8 cellular contexts compared by ENCODE assay signal in genomic region chr11:12673924-12674570, GRCh38. TPM values are rescaled to one million over a fixed set of nuclear protein-coding genes. Genes with fewer than 3 reads are reported as not detected.
DNase-seq lines count a peak whose midpoint lies in the region; ATAC-seq and TF ChIP-seq lines count a peak whose summit lies in the region.

TSS of gene TEAD1 (plus strand) at chr11:12674421.

- H2AK9ac ChIP-seq in IMR-90 (replicated peaks; ENCODE audit: low read depth, low read length, poor library complexity): peak within 1 kb of the TSS; percentile 90

- WGBS in IMR-90 (ENCODE audit: extremely low coverage in 2 of 2, insufficient read length in 1 of 2), 2 experiments: 0% methylated on average over 54 of the region's 95 CpGs; no CpG with 5 or more reads in 1 of the 2 experiments

- TF ChIP-seq CTCF in IMR-90 (conservative IDR thresholded peaks at IDR 0.05; ENCODE audit: low read depth, low read length) (no peak), fibroblast of the aortic adventitia (IDR thresholded peaks at IDR 0.05; ENCODE audit: insufficient read depth, low read length) (no peak)

- H3K27ac Mint-ChIP-seq in natural killer cell treated with Interleukin-12 subunit alpha and Interleukin-12 subunit beta and Interleukin-15 and Interleukin-18, amount 100 ng/mL, for 72 hours: no peak within 1 kb of the TSS
- peak within 1 kb of the TSS; percentile 21 for H3K27ac Mint-ChIP-seq in stimulated activated naive B cell treated with anti-CD40 and anti-IgM and Interleukin-4, amounts not matched to agents 10 μg/mL and 1 μg/mL and 100 μg/mL, for 72 hours

- peaks cover 7% of the 10 kb centered on the region for H3K36me3 Mint-ChIP-seq in natural killer cell treated with Interleukin-12 subunit alpha and Interleukin-12 subunit beta and Interleukin-15 and Interleukin-18, amount 100 ng/mL, for 72 hours
- no peaks in the 10 kb centered on the region for H3K36me3 Mint-ChIP-seq in stimulated activated naive B cell treated with anti-CD40 and anti-IgM and Interleukin-4, amounts not matched to agents 10 μg/mL and 1 μg/mL and 100 μg/mL, for 72 hours

- peaks cover 3% of the 10 kb centered on the region for H3K4me1 ChIP-seq in IMR-90 (ENCODE audit: control insufficient read depth, insufficient read depth, low read length)

- BruUV-seq in IMR-90 (replicated peaks; lab: Mats Ljungman, UMichigan): no TSS peak

- peak within 1 kb of the TSS; percentile 95 for H2BK5ac ChIP-seq in IMR-90 (ENCODE audit: low read depth, low read length, poor library complexity, severe bottlenecking)

- H3K4me3 ChIP-seq in IMR-90 (ENCODE audit: insufficient read depth, low read depth, low read length) (peak within 1 kb of the TSS; percentile 78), fibroblast of the aortic adventitia (ENCODE audit: low read depth, low read length) (peak within 1 kb of the TSS; percentile 73)

- H4K91ac ChIP-seq in IMR-90 (ENCODE audit: insufficient read depth, low read depth, low read length): peak within 1 kb of the TSS; percentile 92

- peak within 1 kb of the TSS; percentile 89 to 99 for H4K8ac ChIP-seq in IMR-90 (ENCODE audit: low read depth in 2 of 2, low read length in 2 of 2)

- H3K9me3 ChIP-seq in IMR-90 (ENCODE audit: control insufficient read depth, insufficient read depth, low read length): no peaks in the 10 kb centered on the region

- peak within 1 kb of the TSS; percentile 99 for H3K14ac ChIP-seq in IMR-90 (replicated peaks; ENCODE audit: low read depth, low read length)

- no peak for TF ChIP-seq RAD21 in IMR-90 (IDR thresholded peaks at IDR 0.05; ENCODE audit: low read length)

- H4K20me1 ChIP-seq in IMR-90 (ENCODE audit: insufficient read depth, low read length): peaks cover 20% of the 10 kb centered on the region; the same call in 1 of the 2 replicates

- in situ Hi-C loops in IMR-90 (cut with MboI; ENCODE audit: low sequenced_read_pairs): no loop called here

- H3K4me1 Mint-ChIP-seq in natural killer cell treated with Interleukin-12 subunit alpha and Interleukin-12 subunit beta and Interleukin-15 and Interleukin-18, amount 100 ng/mL, for 72 hours (ENCODE audit: low read depth in 2 of 2): peaks cover 5% of the 10 kb centered on the region in 2 donors
- peaks cover 2 to 5% of the 10 kb centered on the region in 2 donors for H3K4me1 Mint-ChIP-seq in stimulated activated naive B cell treated with anti-CD40 and anti-IgM and Interleukin-4, amounts not matched to agents 10 μg/mL and 1 μg/mL and 100 μg/mL, for 72 hours

- DNase-seq in COLO668 (lab: John Stamatoyannopoulos, UW; ENCODE audit: unreplicated experiment): peak; percentile 95
- peak; percentile 95 for DNase-seq in IMR-90
- DNase-seq in RPMI8226: peak; percentile 91
- DNase-seq in activated gamma-delta T cell treated with Interleukin-2 at 50 U/mL for 16 hours: peak; percentile 59
- peak; percentile 96 for DNase-seq in fibroblast of the aortic adventitia (ENCODE audit: low read depth)
- DNase-seq in natural killer cell treated with Interleukin-12 subunit alpha and Interleukin-12 subunit beta and Interleukin-15 and Interleukin-18, amount 100 ng/mL, for 72 hours (ENCODE audit: low spot score): peak; percentile 87
- DNase-seq in stimulated activated naive B cell treated with anti-CD40 and anti-IgM and Interleukin-4, amounts not matched to agents 10 μg/mL and 1 μg/mL and 100 μg/mL, for 72 hours: peak; percentile 62

- H2BK120ac ChIP-seq in IMR-90 (ENCODE audit: low read depth, low read length): peak within 1 kb of the TSS; percentile 95

- peak within 1 kb of the TSS; percentile 78 for H3K4me3 Mint-ChIP-seq in natural killer cell treated with Interleukin-12 subunit alpha and Interleukin-12 subunit beta and Interleukin-15 and Interleukin-18, amount 100 ng/mL, for 72 hours
- peak within 1 kb of the TSS; percentile 77 for H3K4me3 Mint-ChIP-seq in stimulated activated naive B cell treated with anti-CD40 and anti-IgM and Interleukin-4, amounts not matched to agents 10 μg/mL and 1 μg/mL and 100 μg/mL, for 72 hours

- peaks cover 3% of the 10 kb centered on the region; the same call in 1 of the 2 replicates for H3K9me1 ChIP-seq in IMR-90 (ENCODE audit: insufficient read depth, low read length)

- peak; percentile 86 for ATAC-seq in GM21526 (IDR thresholded peaks at IDR 0.05; ENCODE audit: low FRiP score, unreplicated experiment)
- ATAC-seq in IMR-90 (ENCODE audit: low read depth): peak; percentile 90
- ATAC-seq in natural killer cell treated with Interleukin-12 subunit alpha and Interleukin-12 subunit beta and Interleukin-15 and Interleukin-18, amount 100 ng/mL, for 72 hours: peak; percentile 88 to 94
- ATAC-seq in stimulated activated naive B cell treated with anti-CD40 and anti-IgM and Interleukin-4, amounts not matched to agents 10 μg/mL and 1 μg/mL and 100 μg/mL, for 72 hours (replicated peaks): peak; percentile 85 to 88

- H2BK15ac ChIP-seq in IMR-90 (ENCODE audit: low read depth, low read length): peak within 1 kb of the TSS; percentile 85

- H4K5ac ChIP-seq in IMR-90 (ENCODE audit: low read depth, low read length): peak within 1 kb of the TSS; percentile 94

- dilution Hi-C loops in IMR-90 (cut with HindIII; ENCODE audit: low sequenced_read_pairs, unreplicated experiment): no loop called here

- H3K18ac ChIP-seq in IMR-90 (ENCODE audit: low read depth, low read length): peak within 1 kb of the TSS; percentile 94

- peak within 1 kb of the TSS; percentile 100 for H3K23ac ChIP-seq in IMR-90 (ENCODE audit: low read depth, low read length)

- H3K27me3 Mint-ChIP-seq in natural killer cell treated with Interleukin-12 subunit alpha and Interleukin-12 subunit beta and Interleukin-15 and Interleukin-18, amount 100 ng/mL, for 72 hours: peaks cover 34 to 66% of the 10 kb centered on the region in 2 donors
- peaks cover 39 to 61% of the 10 kb centered on the region in 2 donors for H3K27me3 Mint-ChIP-seq in stimulated activated naive B cell treated with anti-CD40 and anti-IgM and Interleukin-4, amounts not matched to agents 10 μg/mL and 1 μg/mL and 100 μg/mL, for 72 hours

- H3K9me3 Mint-ChIP-seq in natural killer cell treated with Interleukin-12 subunit alpha and Interleukin-12 subunit beta and Interleukin-15 and Interleukin-18, amount 100 ng/mL, for 72 hours: peaks cover 6% of the 10 kb centered on the region
- H3K9me3 Mint-ChIP-seq in stimulated activated naive B cell treated with anti-CD40 and anti-IgM and Interleukin-4, amounts not matched to agents 10 μg/mL and 1 μg/mL and 100 μg/mL, for 72 hours: peaks cover 4 to 5% of the 10 kb centered on the region in 2 donors

- POLR2A ChIA-PET in IMR-90 (lab: Charles Lee; ENCODE audit: unreplicated experiment): interaction anchor here (0.6 to 1.4 kb wide), 2 partner anchors 133 to 134 kb away, joined by 3 to 5 read pairs; no protein-coding TSS in a partner anchor

- H3K56ac ChIP-seq in IMR-90 (ENCODE audit: extremely low read depth, insufficient read depth, low read length): peak within 1 kb of the TSS; percentile 99

- H2AK5ac ChIP-seq in IMR-90 (ENCODE audit: low read depth, low read length): peak within 1 kb of the TSS; percentile 75

- H2AFZ ChIP-seq in IMR-90 (replicated peaks; ENCODE audit: low read length, poor library complexity): peak within 1 kb of the TSS; percentile 96

- CTCF ChIA-PET in IMR-90 (lab: Yijun Ruan, JAX): interaction anchor here (0.6 to 0.9 kb wide), 2 partner anchors 199 to 222 kb away, joined by 3 read pairs; no protein-coding TSS in a partner anchor

- TF ChIP-seq POLR2A in IMR-90 (IDR thresholded peaks at IDR 0.05; ENCODE audit: low read depth, low read length): peak; percentile 55

- H3K79me1 ChIP-seq in IMR-90 (ENCODE audit: low read depth in 1 of 2, low read length in 2 of 2): peaks cover 8 to 31% of the 10 kb centered on the region in 2 experiments; a peak in 3 of 4 replicates

- peaks cover 4% of the 10 kb centered on the region for H3K36me3 ChIP-seq in IMR-90 (ENCODE audit: control insufficient read depth, insufficient read depth, low read length)

- H3K4me2 ChIP-seq in IMR-90 (ENCODE audit: low read depth, low read length): peak within 1 kb of the TSS; percentile 78

- peak within 1 kb of the TSS; percentile 100 for H3K27ac ChIP-seq in IMR-90 (ENCODE audit: insufficient read depth, low read length)

- no peaks in the 10 kb centered on the region for H3K27me3 ChIP-seq in IMR-90 (ENCODE audit: control insufficient read depth, insufficient read depth, low read length)

- intact Hi-C loops in IMR-90 (cut with micrococcal nuclease): loop anchor here (1.0 to 10.0 kb wide), 7 partner anchors 47 to 386 kb away; no protein-coding TSS in a partner anchor

- H3K4ac ChIP-seq in IMR-90 (ENCODE audit: low read depth, low read length): peak within 1 kb of the TSS; percentile 99

- peak within 1 kb of the TSS; percentile 80 for H2BK20ac ChIP-seq in IMR-90 (ENCODE audit: low read depth, low read length)

- peak within 1 kb of the TSS; percentile 96 for H3K9ac ChIP-seq in IMR-90 (ENCODE audit: low read depth, low read length)

TF ChIP-seq in IMR-90, 13 proteins besides CTCF, POLR2A, EP300 and RAD21 (continues in another document):
- TF ChIP-seq RCOR1 (IDR thresholded peaks at IDR 0.05; ENCODE audit: insufficient replicate concordance, low read length): peak; percentile 14
- TF ChIP-seq CEBPB (IDR thresholded peaks at IDR 0.05; ENCODE audit: low read depth, low read length): 0 out of 2 replicates have a peak, but pooled peaks have one; percentile 10
- peak; percentile 57; the same call in 1 of the 2 replicates for TF ChIP-seq BHLHE40 (IDR thresholded peaks at IDR 0.05; ENCODE audit: low read depth, low read length)
- no peak for TF ChIP-seq MAFK (IDR thresholded peaks at IDR 0.05; ENCODE audit: low read depth, low read length)
- no peak for TF ChIP-seq ELK1 (IDR thresholded peaks at IDR 0.05; ENCODE audit: borderline replicate concordance, low read depth, low read length)
- TF ChIP-seq MXI1 (IDR thresholded peaks at IDR 0.05; ENCODE audit: borderline replicate concordance, low read depth, low read length): 0 out of 2 replicates have a peak, but pooled peaks have one; percentile 55
- peak; percentile 80 for TF ChIP-seq FOS (IDR thresholded peaks at IDR 0.05; ENCODE audit: low read depth, low read length)

RNA-seq across cellular contexts. Expression of gene TEAD1, which starts in this region (rescaled TPM):
- 69.2 and 95.5 TPM in 2 replicates for total RNA-seq in IMR-90 (2012; rRNA removed)
- polyA plus RNA-seq in IMR-90 (2012; rRNA removed): 45.4 and 51.8 TPM in 2 replicates
- polyA plus RNA-seq in IMR-90 (2012; cell fraction: cytosol; rRNA removed): 15.4 and 16.1 TPM in 2 replicates
- polyA plus RNA-seq in IMR-90 (2012; cell fraction: nucleus; rRNA removed; ENCODE audit: low replicate concordance): 38.7 and 130 TPM in 2 replicates
- 117 and 131 TPM in 2 replicates for total RNA-seq in fibroblast of the aortic adventitia (ENCODE audit: low replicate concordance)
- under 1 TPM in 1 of 2 donors, not detected in 1; 0.06 TPM for total RNA-seq in natural killer cell treated with Interleukin-12 subunit alpha and Interleukin-12 subunit beta and Interleukin-15 and Interleukin-18, amount 100 ng/mL, for 72 hours

Comparison
In these comparisons a context has a peak if more than half of its experiments do, and no peak if none do; other contexts are left out.
1. Peak in every context shown above with its lines: DNase-seq, ATAC-seq, H3K4me3 ChIP-seq and H3K27ac ChIP-seq.
2. RNA of gene TEAD1 (total RNA-seq): 117 to 131 TPM in fibroblast of the aortic adventitia and 69.2 to 95.5 TPM in IMR-90; 0.06 TPM in natural killer cell treated with Interleukin-12 subunit alpha and Interleukin-12 subunit beta and Interleukin-15 and Interleukin-18, amount 100 ng/mL, for 72 hours; every median in the first group is over 10 times any median in the second.
3. Peak in DNase-seq and ATAC-seq in natural killer cell treated with Interleukin-12 subunit alpha and Interleukin-12 subunit beta and Interleukin-15 and Interleukin-18, amount 100 ng/mL, for 72 hours; RNA of the gene not detected or under 1 TPM.